ENCODE assay signal across 19 cellular contexts in the genomic region with DNA sequence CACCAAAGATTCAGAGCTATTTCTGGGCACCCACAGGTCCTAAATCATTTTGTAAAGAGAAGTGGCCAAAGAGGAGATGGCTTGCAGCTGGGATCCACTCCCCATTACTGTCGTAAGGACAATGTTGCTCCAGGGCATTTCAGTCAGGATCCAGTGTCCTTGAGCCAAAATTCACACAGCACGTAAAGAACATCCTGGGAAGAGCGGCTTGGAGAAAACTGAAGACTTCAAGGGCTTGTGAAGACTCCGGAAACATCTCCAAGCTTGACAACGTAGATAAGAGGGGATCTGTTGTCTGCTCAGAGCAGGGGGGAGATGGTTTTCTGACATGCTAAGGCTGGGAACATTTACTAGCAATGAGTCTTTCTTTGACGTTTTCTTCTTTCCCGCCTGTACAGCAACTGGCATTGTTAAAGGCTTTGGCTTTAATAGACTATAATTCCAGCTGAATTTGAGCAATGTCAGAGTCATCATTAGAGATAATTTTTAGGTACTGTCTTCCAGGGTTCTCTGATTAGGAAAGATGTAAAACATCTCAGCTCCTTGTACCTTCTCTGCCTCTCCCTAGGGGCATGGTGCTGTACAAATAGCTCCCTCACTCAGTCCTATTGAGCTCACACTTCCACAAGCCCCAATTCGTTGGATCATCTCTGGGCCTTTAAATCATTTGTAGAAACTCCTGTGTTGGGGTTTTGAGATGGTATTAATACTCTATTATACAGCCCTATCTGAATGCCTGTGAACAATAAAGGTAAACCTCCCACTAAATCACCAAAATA. TPM values are rescaled to one million over a fixed set of nuclear protein-coding genes. Genes with fewer than 3 reads are reported as not detected.
"Had no signal": no experiment of that assay in that cellular context is flagged by ENCODE, and none has a peak within 500 bp of the region (broad histone marks: within the 10 kb centered on the region; RNA-seq: fewer than 3 reads in every experiment).

No MANE protein-coding gene starts in this region.

- H3K27ac ChIP-seq: breast epithelium, dorsolateral prefrontal cortex, foreskin keratinocyte, stomach, uterus had no signal

- H3K36me3 Mint-ChIP-seq: activated naive CD8-positive, alpha-beta T cell treated with anti-CD3 and anti-CD28 coated beads for 36 hours; naive thymus-derived CD4-positive, alpha-beta T cell had no signal

- H3K4me3 Mint-ChIP-seq: activated naive CD8-positive, alpha-beta T cell treated with anti-CD3 and anti-CD28 coated beads for 36 hours; activated T-cell treated with anti-CD3 and anti-CD28 coated beads, Interleukin-2, amount 50 U/mL, for 4 hours; naive thymus-derived CD4-positive, alpha-beta T cell; T-helper 1 cell treated with Interleukin-12 subunit alpha and Interleukin-12 subunit beta and Interleukin-4 antibody, amounts not matched to agents 30 μg/mL and 1 μg/mL, for 36 hours had no signal

- H3K36me3 ChIP-seq: breast epithelium, stomach, uterus had no signal

- H3K9me3 ChIP-seq: uterus had no signal

- H3K27me3 ChIP-seq: breast epithelium, uterus had no signal

- H3K27me3 Mint-ChIP-seq: progenitor cell of endocrine pancreas had no signal

- ATAC-seq: activated T-cell treated with anti-CD3 and anti-CD28 coated beads, Interleukin-2, amount 50 U/mL, for 4 hours; esophagus mucosa; foreskin keratinocyte; naive thymus-derived CD4-positive, alpha-beta T cell; SK-N-SH treated with all-trans-retinoic acid at 6 μM for 48 hours had no signal

- H3K4me3 ChIP-seq: breast epithelium, dorsolateral prefrontal cortex, lung, stomach, uterus had no signal

- H3K4me1 ChIP-seq: breast epithelium, foreskin keratinocyte, stomach, uterus had no signal

- DNase-seq: activated CD4-positive, alpha-beta T cell treated with anti-CD3 and anti-CD28 coated beads, Interleukin-2, amount 50 U/mL, for 4 hours; activated gamma-delta T cell treated with Interleukin-2 at 50 U/mL for 16 hours; activated naive CD8-positive, alpha-beta T cell treated with anti-CD3 and anti-CD28 coated beads for 36 hours; activated T-cell treated with anti-CD3 and anti-CD28 coated beads, Interleukin-2, amount 50 U/mL, for 4 hours; anterior cingulate cortex; dorsolateral prefrontal cortex; foreskin keratinocyte; hippocampal formation; naive thymus-derived CD4-positive, alpha-beta T cell; stimulated activated CD4-positive, alpha-beta T cell treated with anti-CD3 and anti-CD28 coated beads, Interleukin-4, amount 100 ng/mL, for 1 hour; stomach had no signal

- H3K4me1 Mint-ChIP-seq: activated naive CD8-positive, alpha-beta T cell treated with anti-CD3 and anti-CD28 coated beads for 36 hours; naive thymus-derived CD4-positive, alpha-beta T cell had no signal

- H3K27ac Mint-ChIP-seq: activated naive CD8-positive, alpha-beta T cell treated with anti-CD3 and anti-CD28 coated beads for 36 hours; naive thymus-derived CD4-positive, alpha-beta T cell; progenitor cell of endocrine pancreas; T-helper 1 cell treated with Interleukin-12 subunit alpha and Interleukin-12 subunit beta and Interleukin-4 antibody, amounts not matched to agents 30 μg/mL and 1 μg/mL, for 36 hours had no signal

RNA-seq across cellular contexts. Expression of gene EGFLAM, which starts 39.7 kb away (rescaled TPM):
- total RNA-seq: activated naive CD8-positive, alpha-beta T cell treated with anti-CD3 and anti-CD28 coated beads for 36 hours; activated T-cell treated with anti-CD3 and anti-CD28 coated beads, Interleukin-2, amount 50 U/mL, for 4 hours; mononuclear cell; naive thymus-derived CD4-positive, alpha-beta T cell had no signal
